1 cellular context compared by ENCODE assay signal in genomic region chr19:13747098-13747453, GRCh38.
A peak's percentile ranks its signal among the peaks of the same experiment; 100 is the strongest.
TF ChIP-seq lines count a peak whose summit lies in the region.

No MANE protein-coding gene starts in this region.

TF ChIP-seq in HepG2, 621 proteins besides CTCF, POLR2A, EP300 and RAD21:
- 0 out of 2 replicates have a peak, but pooled peaks have one; percentile 6 for TF ChIP-seq GFI1 (CRISPR knock-in tag; IDR thresholded peaks at IDR 0.05; ENCODE audit: borderline replicate concordance)
- TF ChIP-seq TSC22D2 (CRISPR knock-in tag; IDR thresholded peaks at IDR 0.05; ENCODE audit: borderline replicate concordance): no peak
TF ChIP-seq in HepG2: peak in this region for 1.
